Comparison of ENCODE assay signal across 16 cellular contexts in the genomic region with DNA sequence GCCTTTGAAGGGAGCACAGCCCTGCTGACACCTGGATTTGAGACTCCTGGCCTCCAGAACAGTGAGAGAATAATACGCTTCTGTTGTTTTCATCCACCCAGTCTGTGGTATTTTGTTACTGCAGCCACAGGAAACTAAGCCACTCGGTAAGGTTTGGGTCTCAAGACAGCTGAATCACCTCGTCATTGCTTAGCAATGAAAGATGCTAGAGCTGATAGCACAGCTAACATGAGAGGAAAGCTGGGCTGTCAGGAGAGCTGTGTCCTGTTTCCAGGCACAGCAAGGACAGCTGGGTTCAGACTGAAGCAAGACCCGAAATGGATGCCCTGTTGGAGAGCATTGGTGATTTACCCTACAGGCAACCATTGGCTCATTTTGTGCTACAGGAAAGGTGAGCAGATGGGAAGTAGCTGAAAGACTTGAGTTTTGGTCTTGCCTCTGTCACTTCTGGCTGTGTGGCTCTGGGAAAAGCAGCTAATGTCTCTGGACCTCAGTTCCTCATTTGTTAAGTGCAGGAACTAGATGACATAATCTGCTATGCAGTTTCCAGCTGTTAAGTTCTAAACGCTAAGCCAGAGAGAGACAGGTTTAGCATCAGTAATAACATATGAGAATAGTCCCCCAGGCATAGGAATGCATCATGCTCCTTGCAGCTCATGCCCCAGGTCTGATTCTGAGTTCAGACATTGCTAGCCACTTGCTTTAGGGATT. TPM values are rescaled to one million over a fixed set of nuclear protein-coding genes. Genes with fewer than 3 reads are reported as not detected.
DNase-seq lines count a peak whose midpoint lies in the region; ATAC-seq, FAIRE-seq and TF ChIP-seq lines count a peak whose summit lies in the region.
"Had no signal": no experiment of that assay in that cellular context is flagged by ENCODE, and none has a peak within 500 bp of the region (broad histone marks: within the 10 kb centered on the region; RNA-seq: fewer than 3 reads in every experiment).

No MANE protein-coding gene starts in this region.

- H3K4me3 ChIP-seq in PC-3 (ENCODE audit: low read length) (no peak overlapping the region), bronchial epithelial cell (ENCODE audit: low read depth, low read length) (no peak overlapping the region), smooth muscle cell (no peak overlapping the region)
- H3K4me3 ChIP-seq: SJSA1 had no signal

- H3K27me3 ChIP-seq in PC-3 (ENCODE audit: low read length) (no peaks in the 10 kb centered on the region), bronchial epithelial cell (ENCODE audit: control insufficient read depth, insufficient read depth, low read length) (peaks cover 4% of the 10 kb centered on the region), smooth muscle cell (ENCODE audit: low read depth) (no peaks in the 10 kb centered on the region)
- H3K27me3 ChIP-seq: SJSA1 had no signal

- TF ChIP-seq CTCF in PC-3 (conservative IDR thresholded peaks at IDR 0.05; ENCODE audit: low read depth, low read length): no peak
- TF ChIP-seq CTCF in bronchial epithelial cell (IDR thresholded peaks at IDR 0.05; ENCODE audit: insufficient read depth, low read length, severe bottlenecking): no peak
- no peak for TF ChIP-seq CTCF in smooth muscle cell (IDR thresholded peaks at IDR 0.05; ENCODE audit: borderline replicate concordance, insufficient read depth, poor library complexity, severe bottlenecking)
- no peak for TF ChIP-seq CTCF in type B pancreatic cell (conservative IDR thresholded peaks at IDR 0.05)

- H3K9ac ChIP-seq in PC-3 (ENCODE audit: low read length): no peak overlapping the region
- no peak overlapping the region for H3K9ac ChIP-seq in smooth muscle cell (ENCODE audit: low read depth)

- 42% methylated on average over 5 of the region's 5 CpGs for WGBS in smooth muscle cell (ENCODE audit: low lambda C conversion rate)

- H3F3A ChIP-seq in PC-3 (ENCODE audit: low read length, unreplicated experiment) (no peaks in the 10 kb centered on the region), smooth muscle cell (ENCODE audit: low read depth) (no peaks in the 10 kb centered on the region)

- H3K9me3 ChIP-seq in PC-3 (ENCODE audit: low read length) (no peaks in the 10 kb centered on the region), smooth muscle cell (replicated peaks; ENCODE audit: low read depth) (no peaks in the 10 kb centered on the region)
- H3K9me3 ChIP-seq: SJSA1 had no signal

- H4K20me1 ChIP-seq in PC-3 (ENCODE audit: low read length) (no peaks in the 10 kb centered on the region), smooth muscle cell (ENCODE audit: low read depth) (no peaks in the 10 kb centered on the region)

- POLR2A ChIA-PET in PC-3 (lab: Charles Lee; ENCODE audit: unreplicated experiment): interaction anchor here (0.6 kb wide), 1 partner anchor 81 kb away, joined by 3 read pairs; no protein-coding TSS in a partner anchor

- H3K79me2 ChIP-seq in PC-3 (ENCODE audit: low read length) (no peaks in the 10 kb centered on the region), smooth muscle cell (ENCODE audit: low read depth) (no peaks in the 10 kb centered on the region)

- H2AFZ ChIP-seq in PC-3 (ENCODE audit: low read length) (no peak overlapping the region), smooth muscle cell (ENCODE audit: low read depth) (no peak overlapping the region)

- no peak overlapping the region for H3K4me2 ChIP-seq in PC-3 (ENCODE audit: low read length)
- H3K4me2 ChIP-seq in smooth muscle cell: peak overlapping the region; percentile 6

- no peak overlapping the region for H3K27ac Mint-ChIP-seq in activated CD8-positive, alpha-beta memory T cell treated with anti-CD3 and anti-CD28 coated beads, Interleukin-2, amount 10 ng/mL, durations not matched to agents 7 days and 5 days
- no peak overlapping the region for H3K27ac Mint-ChIP-seq in type B pancreatic cell
- H3K27ac Mint-ChIP-seq: IgD-negative memory B cell had no signal

- H3K4me3 Mint-ChIP-seq in activated CD8-positive, alpha-beta memory T cell treated with anti-CD3 and anti-CD28 coated beads, Interleukin-2, amount 10 ng/mL, durations not matched to agents 7 days and 5 days: no peak overlapping the region
- no peak overlapping the region for H3K4me3 Mint-ChIP-seq in type B pancreatic cell
- H3K4me3 Mint-ChIP-seq: IgD-negative memory B cell; naive thymus-derived CD8-positive, alpha-beta T cell had no signal

- H3K27ac ChIP-seq in PC-3 (ENCODE audit: low read length): no peak overlapping the region
- no peak overlapping the region for H3K27ac ChIP-seq in smooth muscle cell (ENCODE audit: low read depth)
- H3K27ac ChIP-seq: SJSA1 had no signal

- peaks cover 16% of the 10 kb centered on the region for H3K4me1 Mint-ChIP-seq in activated CD8-positive, alpha-beta memory T cell treated with anti-CD3 and anti-CD28 coated beads, Interleukin-2, amount 10 ng/mL, durations not matched to agents 7 days and 5 days
- no peaks in the 10 kb centered on the region for H3K4me1 Mint-ChIP-seq in type B pancreatic cell (ENCODE audit: unreplicated experiment)
- H3K4me1 Mint-ChIP-seq: IgD-negative memory B cell had no signal

- ATAC-seq in activated CD8-positive, alpha-beta memory T cell treated with anti-CD3 and anti-CD28 coated beads, Interleukin-2, amount 10 ng/mL, durations not matched to agents 7 days and 5 days: no peak
- ATAC-seq in PC-3: no peak
- ATAC-seq: naive thymus-derived CD8-positive, alpha-beta T cell had no signal

- H3K36me3 Mint-ChIP-seq in activated CD8-positive, alpha-beta memory T cell treated with anti-CD3 and anti-CD28 coated beads, Interleukin-2, amount 10 ng/mL, durations not matched to agents 7 days and 5 days: peaks cover 3% of the 10 kb centered on the region
- no peaks in the 10 kb centered on the region for H3K36me3 Mint-ChIP-seq in type B pancreatic cell
- H3K36me3 Mint-ChIP-seq: IgD-negative memory B cell; naive thymus-derived CD8-positive, alpha-beta T cell had no signal

- DNase-seq in activated CD8-positive, alpha-beta memory T cell treated with anti-CD3 and anti-CD28 coated beads, Interleukin-2, amount 10 ng/mL, durations not matched to agents 7 days and 5 days: peak; percentile 48
- no peak for DNase-seq in activated CD8-positive, alpha-beta memory T cell treated with anti-CD3 and anti-CD28 coated beads, Interleukin-2, amount 50 U/mL, for 4 hours
- DNase-seq in PC-3: peak; percentile 45
- DNase-seq in bronchial epithelial cell (ENCODE audit: low read depth): no peak
- DNase-seq in smooth muscle cell (lab: John Stamatoyannopoulos, UW; ENCODE audit: unreplicated experiment): no peak
- no peak for DNase-seq in type B pancreatic cell (ENCODE audit: extremely low spot score, unreplicated experiment)
- DNase-seq in T1000 (lab: John Stamatoyannopoulos, UW): no peak
- no peak for DNase-seq in NCI-H524 (lab: John Stamatoyannopoulos, UW)
- DNase-seq: activated naive CD4-positive, alpha-beta T cell; COR-L47; effector CD4-positive, alpha-beta T cell; naive thymus-derived CD8-positive, alpha-beta T cell; NCI-H1417 had no signal

- no peaks in the 10 kb centered on the region; the same call in 1 of the 2 replicates for H3K9me2 ChIP-seq in PC-3 (replicated peaks; ENCODE audit: low read length)

- CTCF ChIA-PET in activated CD8-positive, alpha-beta memory T cell treated with anti-CD3 and anti-CD28 coated beads, Interleukin-2, amount 10 ng/mL, durations not matched to agents 7 days and 5 days (lab: Charles Lee): interaction anchor here (0.9 to 3.7 kb wide), 4 partner anchors 19 to 1301 kb away, joined by 4 to 17 read pairs (median 4); no protein-coding TSS in a partner anchor
- CTCF ChIA-PET in PC-3 (lab: Charles Lee): interaction anchor here (0.7 kb wide), 1 partner anchor 1240 kb away, joined by 3 read pairs; no protein-coding TSS in a partner anchor

- intact Hi-C loops in PC-3 (cut with micrococcal nuclease): no loop called here

- H3K9me3 Mint-ChIP-seq in activated CD8-positive, alpha-beta memory T cell treated with anti-CD3 and anti-CD28 coated beads, Interleukin-2, amount 10 ng/mL, durations not matched to agents 7 days and 5 days (ENCODE audit: low read depth): no peaks in the 10 kb centered on the region
- no peaks in the 10 kb centered on the region for H3K9me3 Mint-ChIP-seq in type B pancreatic cell
- H3K9me3 Mint-ChIP-seq: IgD-negative memory B cell; naive thymus-derived CD8-positive, alpha-beta T cell had no signal

- H3K36me3 ChIP-seq in PC-3 (ENCODE audit: low read depth, low read length): no peaks in the 10 kb centered on the region
- H3K36me3 ChIP-seq in bronchial epithelial cell (ENCODE audit: control insufficient read depth, insufficient read depth, low read length): no peaks in the 10 kb centered on the region
- H3K36me3 ChIP-seq in smooth muscle cell (ENCODE audit: low read depth): no peaks in the 10 kb centered on the region
- H3K36me3 ChIP-seq: SJSA1 had no signal

- no TSS peak for BruUV-seq in PC-3 (replicated peaks; lab: Mats Ljungman, UMichigan)

- peaks cover 55% of the 10 kb centered on the region for H3K27me3 Mint-ChIP-seq in activated CD8-positive, alpha-beta memory T cell treated with anti-CD3 and anti-CD28 coated beads, Interleukin-2, amount 10 ng/mL, durations not matched to agents 7 days and 5 days
- peaks cover 15% of the 10 kb centered on the region for H3K27me3 Mint-ChIP-seq in type B pancreatic cell

- peaks cover 9% of the 10 kb centered on the region; the same call in 1 of the 2 replicates for H3K4me1 ChIP-seq in PC-3 (ENCODE audit: insufficient read depth, low read length)
- H3K4me1 ChIP-seq in smooth muscle cell (ENCODE audit: low read depth): no peaks in the 10 kb centered on the region

- FAIRE-seq in bronchial epithelial cell (lab: Jason Lieb, UNC): peak; percentile 36
- FAIRE-seq: G401.6 had no signal

RNA-seq across cellular contexts. Expression of a gene that starts 58.0 kb away (rescaled TPM):
- total RNA-seq in activated CD8-positive, alpha-beta memory T cell treated with anti-CD3 and anti-CD28 coated beads, Interleukin-2, amount 10 ng/mL, durations not matched to agents 7 days and 5 days: under 1 TPM in 1 of 2 experiments, not detected in 1; 0.47 TPM
- total RNA-seq in PC-3 (2014; rRNA removed) (not detected in 2 replicates), bronchial epithelial cell (0.26 TPM in 1 of 2 replicates, not detected in the other), smooth muscle cell (0.09 and 0.22 TPM in 2 replicates), type B pancreatic cell (ENCODE audit: low replicate concordance) (6.2 and 17.6 TPM in 2 replicates)
- polyA plus RNA-seq in smooth muscle cell: 0.31 TPM in 1 of 2 replicates, not detected in the other
- total RNA-seq: SJSA1 had no signal

Comparison
In these comparisons a context has a peak if more than half of its experiments do, and no peak if none do; other contexts are left out.
1. DNase-seq: peak in activated CD8-positive, alpha-beta memory T cell treated with anti-CD3 and anti-CD28 coated beads, Interleukin-2, amount 10 ng/mL, durations not matched to agents 7 days and 5 days (single experiment) and PC-3 (single experiment); none in activated CD8-positive, alpha-beta memory T cell treated with anti-CD3 and anti-CD28 coated beads, Interleukin-2, amount 50 U/mL, for 4 hours (single experiment), bronchial epithelial cell (single experiment), smooth muscle cell (single experiment), type B pancreatic cell (single experiment), T1000 (single experiment) and NCI-H524 (0 of 2).